ENCODE assay signal across 9 cellular contexts in the genomic region with DNA sequence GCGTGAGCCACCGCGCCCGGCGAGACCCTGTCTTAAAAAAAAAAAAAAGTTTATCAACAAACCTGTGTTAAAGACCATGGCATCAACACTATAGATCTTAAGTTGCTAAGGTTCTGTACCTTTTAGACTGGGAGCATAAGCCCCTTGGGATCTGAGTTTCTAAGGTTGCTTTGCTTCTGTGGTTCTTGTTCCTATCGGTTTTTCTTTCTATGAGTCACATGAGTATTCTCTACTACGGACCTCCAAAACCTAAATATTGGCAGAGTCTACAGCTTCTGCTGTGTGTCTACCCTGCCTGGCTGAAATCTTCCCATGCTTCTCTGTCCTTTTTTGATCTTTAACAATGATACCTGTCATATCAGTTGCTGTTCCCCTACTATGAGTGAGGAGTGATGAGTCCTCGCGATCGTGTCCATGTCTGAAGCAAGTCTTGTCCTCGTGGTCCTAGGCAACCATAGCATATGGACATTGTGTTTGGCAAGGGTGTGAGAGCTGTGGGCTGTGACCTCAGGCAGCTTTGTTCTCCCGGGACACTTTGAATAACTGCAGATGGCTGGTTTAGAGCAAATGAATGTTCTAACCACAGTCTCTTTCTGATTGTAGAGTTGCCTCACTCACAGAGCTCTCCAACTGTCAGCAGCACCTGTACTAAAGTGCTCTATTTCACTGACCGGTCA.
DNase-seq lines count a peak whose midpoint lies in the region; ATAC-seq lines count a peak whose summit lies in the region.
"Had no signal": no experiment of that assay in that cellular context is flagged by ENCODE, and none has a peak within 500 bp of the region (broad histone marks: within the 10 kb centered on the region; RNA-seq: fewer than 3 reads in every experiment).

No MANE protein-coding gene starts in this region.

- ATAC-seq in GM19372 (IDR thresholded peaks at IDR 0.05; ENCODE audit: low read depth, unreplicated experiment) = peak; percentile 80
- ATAC-seq in HG03095 (IDR thresholded peaks at IDR 0.05; ENCODE audit: unreplicated experiment) = peak; percentile 76

- H3K27ac ChIP-seq in cingulate gyrus (ENCODE audit: low read depth, low read length) = peak overlapping the region; percentile 11

- peak; percentile 51 for DNase-seq in stromal cell of bone marrow (ENCODE audit: low read depth)
- no peak for DNase-seq in DMS53 (lab: John Stamatoyannopoulos, UW)
- no peak for DNase-seq in NCI-H2081 treated with DMSO at 0.1 percent for 48 hours (lab: John Stamatoyannopoulos, UW)
- no peak for DNase-seq in NCI-H1092 (lab: John Stamatoyannopoulos, UW)
- no peak for DNase-seq in NCI-H2196 (lab: John Stamatoyannopoulos, UW; ENCODE audit: unreplicated experiment)
- DNase-seq: NCI-H2029 had no signal
